Comparison of ENCODE assay signal across 1 cellular context in genomic region chr5:74991522-74991921, GRCh38.
TF ChIP-seq lines count a peak whose summit lies in the region.

No MANE protein-coding gene starts in this region.

TF ChIP-seq in IMR-90, 13 proteins besides CTCF, POLR2A, EP300 and RAD21:
- TF ChIP-seq ELK1 (IDR thresholded peaks at IDR 0.05; ENCODE audit: borderline replicate concordance, low read depth, low read length) (no peak), MAFK (IDR thresholded peaks at IDR 0.05; ENCODE audit: low read depth, low read length) (peak; percentile 48)
